Comparison of ENCODE assay signal across 12 cellular contexts in the genomic region with DNA sequence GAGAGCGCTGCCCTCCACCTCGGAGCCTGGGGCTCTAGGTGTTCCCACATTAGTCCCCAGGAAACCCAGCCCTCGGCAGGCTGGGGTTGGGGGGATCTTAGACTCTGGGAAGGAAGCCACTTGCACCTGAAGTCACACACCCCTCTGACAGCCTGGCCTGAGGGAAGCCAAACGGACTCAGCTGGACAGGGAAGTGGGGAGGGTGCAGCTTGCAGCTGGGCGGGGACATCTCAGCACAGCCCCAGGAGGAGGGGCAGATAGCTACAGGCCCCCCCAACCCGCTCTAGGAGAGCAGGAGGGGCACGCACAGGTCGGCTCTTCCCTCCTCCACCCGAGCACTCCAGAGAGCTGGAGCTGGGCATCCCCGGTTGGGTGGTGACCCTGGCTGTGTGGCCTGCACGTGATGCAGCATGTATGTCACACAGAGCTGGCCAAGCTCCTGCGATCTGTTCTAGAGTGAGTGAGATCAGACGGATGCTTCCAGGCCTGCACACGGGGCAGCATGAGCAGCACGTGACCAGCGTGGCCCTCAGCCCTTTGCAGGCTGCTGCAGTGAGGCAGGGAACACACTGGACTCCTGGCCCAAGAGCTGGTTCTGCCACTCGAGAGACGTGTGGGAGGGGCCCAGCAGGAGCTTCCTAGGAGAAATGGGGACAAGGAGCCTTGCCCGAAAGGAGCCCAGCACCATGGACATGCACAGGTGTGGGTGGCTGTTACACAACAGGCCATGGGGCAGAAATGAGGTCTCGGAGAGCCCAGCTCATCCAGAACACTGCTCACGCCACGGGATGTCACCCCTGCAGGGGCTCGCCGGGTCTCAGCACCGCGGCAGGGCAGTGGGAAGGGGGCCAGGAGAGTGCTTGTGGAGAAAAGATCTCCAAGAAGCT. TPM values are rescaled to one million over a fixed set of nuclear protein-coding genes. Genes with fewer than 3 reads are reported as not detected.
DNase-seq lines count a peak whose midpoint lies in the region; ATAC-seq and TF ChIP-seq lines count a peak whose summit lies in the region.
"Had no signal": no experiment of that assay in that cellular context is flagged by ENCODE, and none has a peak within 500 bp of the region (broad histone marks: within the 10 kb centered on the region; RNA-seq: fewer than 3 reads in every experiment).

No MANE protein-coding gene starts in this region.

- no peak overlapping the region for H3K4me3 ChIP-seq in uterus
- H3K4me3 ChIP-seq in coronary artery, result no peak overlapping the region

- intact Hi-C loops in Right ventricle myocardium superior (cut with DNase I), result no loop called here
- intact Hi-C loops in uterus (cut with DNase I; ENCODE audit: low total_unique reads), result no loop called here

- DNase-seq in amygdala (lab: John Stamatoyannopoulos, UW), result peak in 30 of 56 donors; percentile 18 to 93 (median 54)
- DNase-seq in Right ventricle myocardium superior, result peak; percentile 85
- peak; percentile 64 for DNase-seq in mucosa of gallbladder (ENCODE audit: low spot score)
- peak; percentile 65 to 71 for DNase-seq in uterus
- DNase-seq in stimulated activated effector memory CD8-positive, alpha-beta T cell treated with anti-CD3 and anti-CD28 coated beads, Interleukin-12 subunit alpha, Interleukin-12 subunit beta, amount 100 ng/mL, for 72 hours (ENCODE audit: low spot score in 2 of 2), result no peak
- no peak for DNase-seq in activated CD4-positive, alpha-beta T cell treated with anti-CD3 and anti-CD28 coated beads for 1 hour
- no peak for DNase-seq in coronary artery (ENCODE audit: low spot score)
- DNase-seq: activated CD4-positive, alpha-beta T cell treated with anti-CD3 and anti-CD28 coated beads for 48 hours; naive thymus-derived CD8-positive, alpha-beta T cell; NCI-H2171; T-helper 1 cell had no signal

- no peak overlapping the region for H3K4me3 Mint-ChIP-seq in stimulated activated effector memory CD8-positive, alpha-beta T cell treated with anti-CD3 and anti-CD28 coated beads, Interleukin-12 subunit alpha, Interleukin-12 subunit beta, amount 100 ng/mL, for 72 hours
- H3K4me3 Mint-ChIP-seq: activated T-helper 17 cell treated with anti-CD3 and anti-CD28 coated beads, Interleukin-2, amount 50 U/mL, for 72 hours; naive thymus-derived CD8-positive, alpha-beta T cell had no signal

- H3K27ac ChIP-seq in uterus (peak overlapping the region; percentile 41 to 53), coronary artery (peak overlapping the region in 1 of 2 donors; percentile 40)

- TF ChIP-seq POLR2A in uterus (IDR thresholded peaks at IDR 0.05), result no peak

- H3K36me3 ChIP-seq in uterus, result no peaks in the 10 kb centered on the region

- no peaks in the 10 kb centered on the region for H3K27me3 ChIP-seq in uterus

- peaks cover 0 to 7% of the 10 kb centered on the region in 2 donors for H3K4me1 ChIP-seq in uterus

- ATAC-seq in Right ventricle myocardium superior (ENCODE audit: poor library complexity), result peak; percentile 89
- ATAC-seq in stimulated activated effector memory CD8-positive, alpha-beta T cell treated with anti-CD3 and anti-CD28 coated beads, Interleukin-12 subunit alpha, Interleukin-12 subunit beta, amount 100 ng/mL, for 72 hours, result no peak
- ATAC-seq: activated T-helper 17 cell treated with anti-CD3 and anti-CD28 coated beads, Interleukin-2, amount 50 U/mL, for 72 hours; naive thymus-derived CD8-positive, alpha-beta T cell had no signal

- H3K4me1 Mint-ChIP-seq in stimulated activated effector memory CD8-positive, alpha-beta T cell treated with anti-CD3 and anti-CD28 coated beads, Interleukin-12 subunit alpha, Interleukin-12 subunit beta, amount 100 ng/mL, for 72 hours, result no peaks in the 10 kb centered on the region
- H3K4me1 Mint-ChIP-seq: activated T-helper 17 cell treated with anti-CD3 and anti-CD28 coated beads, Interleukin-2, amount 50 U/mL, for 72 hours had no signal

- TF ChIP-seq CTCF in uterus (IDR thresholded peaks at IDR 0.05) (no peak), coronary artery (IDR thresholded peaks at IDR 0.05) (no peak)

- no peaks in the 10 kb centered on the region for H3K9me3 ChIP-seq in uterus

- H3K27ac Mint-ChIP-seq in stimulated activated effector memory CD8-positive, alpha-beta T cell treated with anti-CD3 and anti-CD28 coated beads, Interleukin-12 subunit alpha, Interleukin-12 subunit beta, amount 100 ng/mL, for 72 hours, result no peak overlapping the region
- H3K27ac Mint-ChIP-seq: activated T-helper 17 cell treated with anti-CD3 and anti-CD28 coated beads, Interleukin-2, amount 50 U/mL, for 72 hours; naive thymus-derived CD8-positive, alpha-beta T cell had no signal

- no peaks in the 10 kb centered on the region for H3K9me3 Mint-ChIP-seq in stimulated activated effector memory CD8-positive, alpha-beta T cell treated with anti-CD3 and anti-CD28 coated beads, Interleukin-12 subunit alpha, Interleukin-12 subunit beta, amount 100 ng/mL, for 72 hours
- H3K9me3 Mint-ChIP-seq: activated T-helper 17 cell treated with anti-CD3 and anti-CD28 coated beads, Interleukin-2, amount 50 U/mL, for 72 hours; naive thymus-derived CD8-positive, alpha-beta T cell had no signal

- H3K36me3 Mint-ChIP-seq in stimulated activated effector memory CD8-positive, alpha-beta T cell treated with anti-CD3 and anti-CD28 coated beads, Interleukin-12 subunit alpha, Interleukin-12 subunit beta, amount 100 ng/mL, for 72 hours, result no peaks in the 10 kb centered on the region
- H3K36me3 Mint-ChIP-seq: naive thymus-derived CD8-positive, alpha-beta T cell had no signal

RNA-seq across cellular contexts. Expression of gene KIFC3, which starts 15.4 kb away (rescaled TPM):
- 61.6 TPM for total RNA-seq in Right ventricle myocardium superior
- total RNA-seq in mucosa of gallbladder, result 39.3 TPM
- 10 to 100 TPM in 2 of 4 donors, 1 to 10 TPM in 2; 3.2 to 44.2 (median 17.4) TPM for total RNA-seq in uterus

RNA-seq across cellular contexts. Expression of gene KATNB1, which starts 51.3 kb away (rescaled TPM):
- total RNA-seq in Right ventricle myocardium superior, result 9.4 TPM
- 23.4 TPM for total RNA-seq in mucosa of gallbladder
- 10 to 100 TPM; 13.3 to 27.4 (median 18.1) TPM for total RNA-seq in uterus

Comparison
In these comparisons a context has a peak if more than half of its experiments do, and no peak if none do; other contexts are left out.
1. DNase-seq: peak in amygdala (30 of 56), Right ventricle myocardium superior (single experiment), mucosa of gallbladder (single experiment) and uterus (2 of 2); none in stimulated activated effector memory CD8-positive, alpha-beta T cell treated with anti-CD3 and anti-CD28 coated beads, Interleukin-12 subunit alpha, Interleukin-12 subunit beta, amount 100 ng/mL, for 72 hours (0 of 2), activated CD4-positive, alpha-beta T cell treated with anti-CD3 and anti-CD28 coated beads for 1 hour (single experiment) and coronary artery (single experiment).